Comparison of ENCODE assay signal across 20 cellular contexts in the genomic region with DNA sequence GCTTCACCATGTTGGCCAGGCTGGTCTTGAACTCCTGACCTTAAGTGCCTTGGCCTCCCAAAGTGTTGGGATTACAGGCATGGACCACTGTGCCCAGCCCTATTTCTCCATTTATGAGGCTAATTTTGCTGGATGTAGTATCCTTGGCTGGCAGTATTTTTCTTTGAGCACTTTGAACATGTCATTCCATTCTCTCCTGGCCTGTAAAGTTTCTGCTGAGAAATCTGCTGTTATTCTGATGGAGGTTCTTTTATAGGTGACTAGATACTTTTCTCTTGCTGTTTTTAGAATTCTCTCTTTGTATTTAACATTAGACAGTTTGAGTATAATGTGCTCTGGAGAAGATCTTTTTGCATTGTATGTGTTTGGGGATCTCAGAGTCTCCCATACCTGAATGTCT. TPM values are rescaled to one million over a fixed set of nuclear protein-coding genes. Genes with fewer than 3 reads are reported as not detected.
DNase-seq lines count a peak whose midpoint lies in the region; TF ChIP-seq lines count a peak whose summit lies in the region.
"Had no signal": no experiment of that assay in that cellular context is flagged by ENCODE, and none has a peak within 500 bp of the region (broad histone marks: within the 10 kb centered on the region; RNA-seq: fewer than 3 reads in every experiment).

No MANE protein-coding gene starts in this region.

- peaks cover 6% of the 10 kb centered on the region for H3K27me3 Mint-ChIP-seq in endothelial cell (ENCODE audit: unreplicated experiment)

- H3K4me3 ChIP-seq in HEK293 (ENCODE audit: low read depth, low read length), result no peak overlapping the region
- H3K4me3 ChIP-seq: A549, BLaER1 had no signal

- TF ChIP-seq CTCF in HEK293 (tag by site-specific recombination; IDR thresholded peaks at IDR 0.05) (no peak), endothelial cell (IDR thresholded peaks at IDR 0.05; ENCODE audit: unreplicated experiment) (no peak)

- peaks cover 19% of the 10 kb centered on the region for H3K4me1 Mint-ChIP-seq in endothelial cell (ENCODE audit: unreplicated experiment)
- H3K4me1 Mint-ChIP-seq: CD14-positive monocyte had no signal

- no peaks in the 10 kb centered on the region for H3K36me3 ChIP-seq in HEK293 (ENCODE audit: control insufficient read depth in 2 of 2, insufficient read depth in 1 of 2, low read length in 2 of 2)
- H3K36me3 ChIP-seq: BE2C, BLaER1 had no signal

- peaks cover 49% of the 10 kb centered on the region for H3K36me3 Mint-ChIP-seq in endothelial cell (ENCODE audit: low read depth, unreplicated experiment)
- H3K36me3 Mint-ChIP-seq: CD14-positive monocyte had no signal

- peak; percentile 9 for DNase-seq in DMS53 (lab: John Stamatoyannopoulos, UW)
- no peak for DNase-seq in DMS53 treated with DMSO at 0.1 percent for 48 hours (lab: John Stamatoyannopoulos, UW; ENCODE audit: unreplicated experiment)
- no peak for DNase-seq in endothelial cell (ENCODE audit: low spot score)
- no peak for DNase-seq in DMS79 treated with DMSO at 0.1 percent for 48 hours (lab: John Stamatoyannopoulos, UW)
- DNase-seq: BE2C; C1 segment of cervical spinal cord; CD4-positive, alpha-beta memory T cell; CD4-positive, CD25-positive, alpha-beta regulatory T cell; CD8-positive, alpha-beta memory T cell; COR-L47; DMS 273 treated with DMSO at 0.1 percent for 48 hours; DMS153; DMS79; GF-D8 had no signal

- peaks cover 32% of the 10 kb centered on the region for H3K9me3 Mint-ChIP-seq in endothelial cell (ENCODE audit: unreplicated experiment)

- H3K27ac Mint-ChIP-seq in endothelial cell (ENCODE audit: unreplicated experiment), result no peak overlapping the region
- H3K27ac Mint-ChIP-seq: CD14-positive monocyte; CD4-positive, alpha-beta memory T cell; CD8-positive, alpha-beta memory T cell had no signal

- H3K27ac ChIP-seq in HEK293 (ENCODE audit: extremely low read depth, low read depth, low read length), result no peak overlapping the region
- H3K27ac ChIP-seq: 22Rv1, A549, BLaER1 had no signal

- peak overlapping the region; percentile 43 for H3K4me3 Mint-ChIP-seq in endothelial cell (ENCODE audit: unreplicated experiment)
- H3K4me3 Mint-ChIP-seq: CD14-positive monocyte; CD4-positive, alpha-beta memory T cell; CD4-positive, CD25-positive, alpha-beta regulatory T cell; CD8-positive, alpha-beta memory T cell had no signal

- POLR2A ChIA-PET in HEK293 (lab: Yijun Ruan, JAX), result no interaction called here

- no peaks in the 10 kb centered on the region for H3K4me1 ChIP-seq in HEK293 (ENCODE audit: control insufficient read depth, insufficient read depth, low read length)
- H3K4me1 ChIP-seq: A549, BE2C, BLaER1 had no signal

- H3K9me3 ChIP-seq in HEK293 (ENCODE audit: control insufficient read depth, insufficient read depth, low read depth, low read length), result no peaks in the 10 kb centered on the region

- CTCF ChIA-PET in HEK293 (lab: Yijun Ruan, JAX), result interaction anchor here (0.6 to 1.6 kb wide), 2 partner anchors 8 to 919 kb away, joined by 3 read pairs; no protein-coding TSS in a partner anchor

TF ChIP-seq in HEK293, 187 proteins besides CTCF, POLR2A, EP300 and RAD21:
- TF ChIP-seq SETDB1 (IDR thresholded peaks at IDR 0.05; ENCODE audit: insufficient read length, low read length) (peak; percentile 77), ZNF274 (IDR thresholded peaks at IDR 0.05; ENCODE audit: low read length) (no peak), ZNF274 (tag by site-specific recombination; IDR thresholded peaks at IDR 0.05; ENCODE audit: borderline replicate concordance) (no peak)

RNA-seq across cellular contexts. Expression of a gene that starts 9.1 kb away (rescaled TPM):
- total RNA-seq in endothelial cell (ENCODE audit: unreplicated experiment), result 27.2 TPM
- total RNA-seq: A172; CD4-positive, alpha-beta memory T cell; CD4-positive, CD25-positive, alpha-beta regulatory T cell had no signal

RNA-seq across cellular contexts. Expression of a gene that starts 38.9 kb away (rescaled TPM):
- total RNA-seq in endothelial cell (ENCODE audit: unreplicated experiment), result 13.5 TPM
